Comparison of ENCODE assay signal across 13 cellular contexts in genomic region chr3:62374375-62374876, GRCh38. TPM values are rescaled to one million over a fixed set of nuclear protein-coding genes. Genes with fewer than 3 reads are reported as not detected.
A peak's percentile ranks its signal among the peaks of the same experiment; 100 is the strongest.
DNase-seq lines count a peak whose midpoint lies in the region; ATAC-seq, FAIRE-seq and TF ChIP-seq lines count a peak whose summit lies in the region.
"Had no signal": no experiment of that assay in that cellular context is flagged by ENCODE, and none has a peak within 500 bp of the region (broad histone marks: within the 10 kb centered on the region; RNA-seq: fewer than 3 reads in every experiment).

No MANE protein-coding gene starts in this region.

- POLR2A ChIA-PET in naive thymus-derived CD8-positive, alpha-beta T cell (lab: Charles Lee), result no interaction called here

- TF ChIP-seq CTCF in AG09309 (IDR thresholded peaks at IDR 0.05; ENCODE audit: control insufficient read depth, insufficient read depth, low read depth, low read length, missing control alignments) (no peak), epithelial cell of esophagus (IDR thresholded peaks at IDR 0.05; ENCODE audit: insufficient read depth, low read depth, low read length, missing control alignments) (no peak), kidney (IDR thresholded peaks at IDR 0.05; ENCODE audit: borderline replicate concordance, extremely low read depth, insufficient read depth) (no peak), CD14-positive monocyte (IDR thresholded peaks at IDR 0.05) (no peak)

- peak overlapping the region in 6 of 10 donors; percentile 0 to 47 (median 36) for H3K4me3 Mint-ChIP-seq in naive thymus-derived CD8-positive, alpha-beta T cell
- peak overlapping the region in 1 of 2 donors; percentile 52 for H3K4me3 Mint-ChIP-seq in CD14-positive monocyte

- no peak for ATAC-seq in naive thymus-derived CD8-positive, alpha-beta T cell
- ATAC-seq in GM19328 (IDR thresholded peaks at IDR 0.05; ENCODE audit: unreplicated experiment), result no peak

- H3K9me3 ChIP-seq in HUES6 (ENCODE audit: control insufficient read depth, insufficient read depth, low read depth, low read length) (no peaks in the 10 kb centered on the region), kidney (ENCODE audit: control insufficient read depth in 1 of 2, low read length in 2 of 2) (no peaks in the 10 kb centered on the region)
- H3K9me3 ChIP-seq: ovary had no signal

- peaks cover 0 to 5% (median 4%) of the 10 kb centered on the region in 3 donors for H3K36me3 Mint-ChIP-seq in naive thymus-derived CD8-positive, alpha-beta T cell
- peaks cover 0 to 2% of the 10 kb centered on the region in 2 donors for H3K36me3 Mint-ChIP-seq in CD14-positive monocyte

- peaks cover 100% of the 10 kb centered on the region for H3K27me3 ChIP-seq in HUES6 (ENCODE audit: control insufficient read depth, insufficient read depth, low read length)

- H3K4me3 ChIP-seq in AG09309 (ENCODE audit: control insufficient read depth, low read depth, low read length) (peak overlapping the region; percentile 32), HUES6 (ENCODE audit: low read depth, low read length) (peak overlapping the region; percentile 36), epithelial cell of esophagus (ENCODE audit: low read length) (no peak overlapping the region), kidney (ENCODE audit: low read length in 2 of 2) (peak overlapping the region in 1 of 2 donors; percentile 45)
- H3K4me3 ChIP-seq: ovary had no signal

- H3K9me3 Mint-ChIP-seq in naive thymus-derived CD8-positive, alpha-beta T cell, result peaks cover 0 to 5% (median 0%) of the 10 kb centered on the region in 9 donors
- peaks cover 0 to 15% (median 5%) of the 10 kb centered on the region in 7 donors for H3K9me3 Mint-ChIP-seq in CD14-positive monocyte

- peaks cover under 1 to 36% (median 16%) of the 10 kb centered on the region in 4 donors for H3K4me1 Mint-ChIP-seq in naive thymus-derived CD8-positive, alpha-beta T cell
- H3K4me1 Mint-ChIP-seq in CD14-positive monocyte, result peaks cover 3% of the 10 kb centered on the region

- peaks cover 28 to 90% (median 58%) of the 10 kb centered on the region in 5 donors for H3K27me3 Mint-ChIP-seq in naive thymus-derived CD8-positive, alpha-beta T cell
- H3K27me3 Mint-ChIP-seq in CD14-positive monocyte (ENCODE audit: low read depth in 3 of 3), result peaks cover 98 to 99% (median 99%) of the 10 kb centered on the region in 3 donors

- H3K27ac Mint-ChIP-seq in naive thymus-derived CD8-positive, alpha-beta T cell, result no peak overlapping the region
- no peak overlapping the region for H3K27ac Mint-ChIP-seq in CD14-positive monocyte

- intact Hi-C loops in kidney (cut with DNase I) (no loop called here), CD14-positive monocyte (cut with micrococcal nuclease) (no loop called here)

- H3K27ac ChIP-seq in HUES6 (ENCODE audit: low read depth, low read length) (no peak overlapping the region), kidney (ENCODE audit: low read depth in 2 of 2, low read length in 2 of 2) (no peak overlapping the region)
- H3K27ac ChIP-seq: ovary had no signal

- no peak overlapping the region for H3K9ac ChIP-seq in HUES6 (ENCODE audit: low read length)
- H3K9ac ChIP-seq in kidney (ENCODE audit: low read length in 2 of 2), result no peak overlapping the region

- no peaks in the 10 kb centered on the region for H3K36me3 ChIP-seq in HUES6 (ENCODE audit: control insufficient read depth, insufficient read depth, low read length)
- no peaks in the 10 kb centered on the region for H3K36me3 ChIP-seq in kidney (ENCODE audit: control insufficient read depth in 1 of 2, insufficient read depth in 2 of 2, low read length in 2 of 2)
- H3K36me3 ChIP-seq: ovary had no signal

- no peak for DNase-seq in AG09309 (ENCODE audit: low read depth)
- peak; percentile 18 for DNase-seq in epithelial cell of esophagus (ENCODE audit: low read depth)
- DNase-seq in naive thymus-derived CD8-positive, alpha-beta T cell, result no peak
- DNase-seq in COLO668 (lab: John Stamatoyannopoulos, UW; ENCODE audit: unreplicated experiment), result no peak
- no peak for DNase-seq in kidney
- DNase-seq in CD14-positive monocyte (ENCODE audit: low spot score), result no peak
- DNase-seq: activated CD4-positive, alpha-beta T cell treated with anti-CD3 and anti-CD28 coated beads, Interleukin-2, amount 50 U/mL, for 48 hours; DMS153; ovary; SHP77 treated with DMSO at 0.1 percent for 48 hours had no signal

- H3K4me1 ChIP-seq in HUES6 (ENCODE audit: control insufficient read depth, insufficient read depth, low read length) (peaks cover 75% of the 10 kb centered on the region), kidney (ENCODE audit: control insufficient read depth in 1 of 2, insufficient read depth in 1 of 2, low read depth in 1 of 2, low read length in 2 of 2) (peaks cover 0 to 10% of the 10 kb centered on the region in 2 donors)

- no peak for FAIRE-seq in kidney (lab: Jason Lieb, UNC)

RNA-seq across cellular contexts. Expression of gene FEZF2, which starts 1.1 kb away (rescaled TPM):
- not detected for total RNA-seq in naive thymus-derived CD8-positive, alpha-beta T cell
- polyA plus RNA-seq in naive thymus-derived CD8-positive, alpha-beta T cell, result not detected
- not detected for total RNA-seq in kidney
- polyA plus RNA-seq in kidney (ENCODE audit: insufficient read depth, low read depth, low replicate concordance), result not detected
- not detected for polyA plus RNA-seq in CD14-positive monocyte
- total RNA-seq: HT1080, ovary had no signal
